1 cellular context compared by ENCODE assay signal in the genomic region with DNA sequence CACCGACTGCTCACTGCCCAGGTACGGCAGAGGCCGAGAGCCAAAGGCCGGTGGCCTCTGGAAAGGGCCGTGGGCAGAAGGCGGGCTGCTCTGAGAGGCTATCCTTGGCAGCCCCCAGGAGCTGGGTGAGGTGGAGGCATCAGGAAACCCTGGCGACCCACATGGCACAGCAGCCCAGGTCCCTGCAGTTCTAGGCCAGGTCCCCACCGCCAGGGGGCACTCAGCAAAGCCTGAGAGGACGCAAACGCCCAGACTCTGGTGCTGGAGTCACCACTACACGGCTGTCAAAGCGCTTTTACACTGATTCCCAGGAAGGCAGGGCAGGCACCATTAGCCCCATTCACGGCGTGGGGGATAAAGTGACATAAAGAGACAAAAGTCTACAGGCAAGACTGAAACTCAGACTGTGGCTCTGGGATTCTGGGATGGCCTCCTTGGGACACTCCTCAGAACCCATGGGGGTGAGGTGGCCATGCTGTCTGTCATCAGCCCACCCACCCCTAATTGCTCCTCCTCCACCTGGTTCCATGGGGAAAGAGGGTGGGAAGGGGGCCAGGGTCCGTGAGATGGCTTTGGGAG.
TF ChIP-seq lines count a peak whose summit lies in the region.

No MANE protein-coding gene starts in this region.

TF ChIP-seq in HepG2, 621 proteins besides CTCF, POLR2A, EP300 and RAD21 (continued from another document):
- TF ChIP-seq ZNF557 (CRISPR knock-in tag; IDR thresholded peaks at IDR 0.05), result no peak
- no peak for TF ChIP-seq HDAC1 (CRISPR knock-in tag; IDR thresholded peaks at IDR 0.05)
- TF ChIP-seq IRF2 (CRISPR knock-in tag; IDR thresholded peaks at IDR 0.05), result peak; percentile 45; the same call in 1 of the 2 replicates
- peak; percentile 38 for TF ChIP-seq TEAD3 (CRISPR knock-in tag; optimal IDR thresholded peaks at IDR 0.05; ENCODE audit: borderline replicate concordance)
- TF ChIP-seq ZMYM4 (CRISPR knock-in tag; IDR thresholded peaks at IDR 0.05), result no peak
- TF ChIP-seq NCOA5 (CRISPR knock-in tag; IDR thresholded peaks at IDR 0.05), result no peak
- no peak for TF ChIP-seq ZNF205 (CRISPR knock-in tag; IDR thresholded peaks at IDR 0.05)
- 0 out of 2 replicates have a peak, but pooled peaks have one; percentile 7 for TF ChIP-seq FOSL2 (CRISPR knock-in tag; IDR thresholded peaks at IDR 0.05)
- TF ChIP-seq FOXP1 (IDR thresholded peaks at IDR 0.05), result no peak
- TF ChIP-seq FOXP1 (CRISPR knock-in tag; IDR thresholded peaks at IDR 0.05), result no peak
- TF ChIP-seq NFE2L2 (IDR thresholded peaks at IDR 0.05; ENCODE audit: low read length), result no peak
- TF ChIP-seq ZNF788 (CRISPR knock-in tag; IDR thresholded peaks at IDR 0.05; ENCODE audit: borderline replicate concordance), result no peak
